17 cellular contexts compared by ENCODE assay signal in the genomic region with DNA sequence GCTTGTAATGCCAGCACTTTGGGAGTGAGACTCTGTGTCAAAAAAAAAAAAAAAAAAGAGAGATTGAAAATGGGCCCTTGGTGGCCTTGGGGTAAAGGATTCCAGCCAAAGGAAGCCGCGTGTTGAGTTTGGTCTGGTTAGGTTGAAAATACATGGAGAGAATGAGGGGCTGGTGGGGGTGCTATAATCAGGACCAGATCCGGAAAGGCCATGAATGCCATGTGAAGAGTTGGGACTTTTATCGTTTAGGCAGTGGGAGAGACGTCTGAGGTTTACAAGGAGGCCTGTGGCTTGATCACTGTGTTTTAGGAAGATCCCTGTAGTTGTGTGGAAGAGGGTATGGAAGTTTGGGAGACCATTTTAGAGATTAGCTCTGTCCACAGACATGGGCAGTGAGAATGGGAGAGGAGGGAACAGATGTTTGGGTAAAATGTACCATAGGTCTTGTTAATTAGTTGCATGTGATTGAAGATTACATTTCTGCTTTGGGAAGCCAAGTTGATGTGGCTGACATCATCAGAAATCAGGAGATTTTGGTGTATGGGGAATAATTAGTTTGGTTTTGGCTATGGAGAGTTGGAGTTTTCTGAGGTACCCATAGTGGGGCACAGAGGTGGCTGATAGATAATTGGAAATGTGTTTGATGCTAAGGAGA. TPM values are rescaled to one million over a fixed set of nuclear protein-coding genes. Genes with fewer than 3 reads are reported as not detected.
DNase-seq lines count a peak whose midpoint lies in the region; FAIRE-seq and TF ChIP-seq lines count a peak whose summit lies in the region.
"Had no signal": no experiment of that assay in that cellular context is flagged by ENCODE, and none has a peak within 500 bp of the region (broad histone marks: within the 10 kb centered on the region; RNA-seq: fewer than 3 reads in every experiment).

No MANE protein-coding gene starts in this region.

- H3K9ac ChIP-seq in GM23248 (peak overlapping the region; percentile 72), fibroblast of lung (ENCODE audit: insufficient read depth, low read length) (no peak overlapping the region), smooth muscle cell (ENCODE audit: low read depth) (peak overlapping the region; percentile 80)
- H3K9ac ChIP-seq: BLaER1 treated with 17β-estradiol and CSF1 and Interleukin-3, amounts not matched to agents 10 nM and 100 nM had no signal

- H3K27me3 Mint-ChIP-seq in endothelial cell (ENCODE audit: unreplicated experiment) = peaks cover 12% of the 10 kb centered on the region
- H3K27me3 Mint-ChIP-seq in mesothelial cell of epicardium (ENCODE audit: low read depth) = no peaks in the 10 kb centered on the region
- H3K27me3 Mint-ChIP-seq: activated B cell treated with CpG ODN at 0.5 μM for 24 hours had no signal

- no peaks in the 10 kb centered on the region for H3K9me2 ChIP-seq in GM23248 (ENCODE audit: insufficient read depth)

- H3K4me1 Mint-ChIP-seq in endothelial cell (ENCODE audit: unreplicated experiment) (peaks cover 21% of the 10 kb centered on the region), mesothelial cell of epicardium (peaks cover 32% of the 10 kb centered on the region)

- intact Hi-C loops in uterus (cut with DNase I; ENCODE audit: low total_unique reads) = no loop called here

- H3K27me3 ChIP-seq in GM23248 (replicated peaks; ENCODE audit: insufficient read depth) (no peaks in the 10 kb centered on the region), SJSA1 (replicated peaks) (no peaks in the 10 kb centered on the region), fibroblast of lung (ENCODE audit: control insufficient read depth, insufficient read depth, low read length) (no peaks in the 10 kb centered on the region), smooth muscle cell (ENCODE audit: low read depth) (no peaks in the 10 kb centered on the region), uterus (no peaks in the 10 kb centered on the region)
- H3K27me3 ChIP-seq: adrenal gland; BLaER1 treated with 17β-estradiol and CSF1 and Interleukin-3, amounts not matched to agents 10 nM and 100 nM; gastroesophageal sphincter; suprapubic skin had no signal

- H3K9me3 Mint-ChIP-seq in endothelial cell (ENCODE audit: unreplicated experiment) (no peaks in the 10 kb centered on the region), mesothelial cell of epicardium (no peaks in the 10 kb centered on the region)
- H3K9me3 Mint-ChIP-seq: activated B cell treated with CpG ODN at 0.5 μM for 24 hours; T-helper 1 cell treated with Interleukin-12 subunit alpha and Interleukin-12 subunit beta and Interleukin-4 antibody, amounts not matched to agents 30 μg/mL and 1 μg/mL, for 36 hours had no signal

- peaks cover 40% of the 10 kb centered on the region for H3K4me1 ChIP-seq in GM23248 (ENCODE audit: insufficient read depth)
- peaks cover 32% of the 10 kb centered on the region for H3K4me1 ChIP-seq in SJSA1 (replicated peaks)
- H3K4me1 ChIP-seq in fibroblast of lung (ENCODE audit: control insufficient read depth, extremely low read depth, insufficient read depth, low read length) = peaks cover 26% of the 10 kb centered on the region
- peaks cover 30% of the 10 kb centered on the region for H3K4me1 ChIP-seq in smooth muscle cell (ENCODE audit: low read depth)
- H3K4me1 ChIP-seq in uterus = peaks cover 9 to 10% of the 10 kb centered on the region in 2 donors

- no peak for FAIRE-seq in D721Med (lab: Jason Lieb, UNC)

- H3K36me3 ChIP-seq in GM23248 (ENCODE audit: low read depth) (no peaks in the 10 kb centered on the region), SJSA1 (peaks cover 51% of the 10 kb centered on the region), fibroblast of lung (ENCODE audit: control insufficient read depth, insufficient read depth, low read length) (peaks cover 4% of the 10 kb centered on the region), smooth muscle cell (ENCODE audit: low read depth) (no peaks in the 10 kb centered on the region), uterus (no peaks in the 10 kb centered on the region)
- H3K36me3 ChIP-seq: adrenal gland, gastroesophageal sphincter, suprapubic skin had no signal

- H4K20me1 ChIP-seq in GM23248 (ENCODE audit: insufficient read depth) = 0 out of 2 replicates have a peak, but pooled peaks cover under 1% of the 10 kb centered on the region
- no peaks in the 10 kb centered on the region for H4K20me1 ChIP-seq in fibroblast of lung (ENCODE audit: control insufficient read depth, extremely low read depth, insufficient read depth, low read length)
- peaks cover 35% of the 10 kb centered on the region for H4K20me1 ChIP-seq in smooth muscle cell (ENCODE audit: low read depth)

- H3K36me3 Mint-ChIP-seq in endothelial cell (ENCODE audit: low read depth, unreplicated experiment) (peaks cover 12% of the 10 kb centered on the region), mesothelial cell of epicardium (peaks cover 4% of the 10 kb centered on the region)

- peak overlapping the region; percentile 95 for H3K27ac ChIP-seq in GM23248
- peak overlapping the region; percentile 94 for H3K27ac ChIP-seq in SJSA1
- peak overlapping the region; percentile 93 for H3K27ac ChIP-seq in fibroblast of lung (ENCODE audit: insufficient read depth, low read length)
- H3K27ac ChIP-seq in smooth muscle cell (ENCODE audit: low read depth) = peak overlapping the region; percentile 99
- no peak overlapping the region for H3K27ac ChIP-seq in uterus
- H3K27ac ChIP-seq: BLaER1 treated with 17β-estradiol and CSF1 and Interleukin-3, amounts not matched to agents 10 nM and 100 nM; suprapubic skin had no signal

- H3K4me3 ChIP-seq in GM23248 = peak overlapping the region; percentile 58
- H3K4me3 ChIP-seq in SJSA1 = no peak overlapping the region
- H3K4me3 ChIP-seq in fibroblast of lung (replicated peaks in 1 of 4; ENCODE audit: control extremely low read depth in 1 of 4, insufficient read depth in 1 of 4, low read depth in 3 of 4, low read length in 4 of 4) = peak overlapping the region in 1 of 4 experiments; percentile 29
- H3K4me3 ChIP-seq in smooth muscle cell = no peak overlapping the region
- H3K4me3 ChIP-seq in uterus = no peak overlapping the region
- H3K4me3 ChIP-seq: adrenal gland; BLaER1 treated with 17β-estradiol and CSF1 and Interleukin-3, amounts not matched to agents 10 nM and 100 nM; gastroesophageal sphincter; suprapubic skin had no signal

- TF ChIP-seq POLR2A in uterus (IDR thresholded peaks at IDR 0.05) = no peak

- H3F3A ChIP-seq in GM23248 (ENCODE audit: insufficient read depth) (peaks cover 44% of the 10 kb centered on the region), smooth muscle cell (ENCODE audit: low read depth) (peaks cover 20% of the 10 kb centered on the region)

- no peak for TF ChIP-seq CTCF in fibroblast of lung (conservative IDR thresholded peaks at IDR 0.05 in 1 of 2, IDR thresholded peaks at IDR 0.05 in 1 of 2; ENCODE audit: low read depth in 1 of 2, low read length in 2 of 2)
- TF ChIP-seq CTCF in smooth muscle cell (IDR thresholded peaks at IDR 0.05; ENCODE audit: borderline replicate concordance, insufficient read depth, poor library complexity, severe bottlenecking) = no peak
- no peak for TF ChIP-seq CTCF in uterus (IDR thresholded peaks at IDR 0.05)
- no peak for TF ChIP-seq CTCF in D721Med (IDR thresholded peaks at IDR 0.05; ENCODE audit: insufficient read depth, missing control alignments)
- TF ChIP-seq CTCF in endothelial cell (IDR thresholded peaks at IDR 0.05; ENCODE audit: unreplicated experiment) = no peak
- no peak for TF ChIP-seq CTCF in mesothelial cell of epicardium (IDR thresholded peaks at IDR 0.05; ENCODE audit: unreplicated experiment)

- peak; percentile 40 for DNase-seq in GM23248
- peak in 1 of 2 experiments; percentile 21 for DNase-seq in SJSA1 (ENCODE audit: low read depth in 1 of 2, low spot score in 2 of 2)
- DNase-seq in fibroblast of lung (ENCODE audit: low read depth in 2 of 2) = peak in 1 of 2 donors; percentile 58
- DNase-seq in smooth muscle cell (lab: John Stamatoyannopoulos, UW; ENCODE audit: unreplicated experiment) = no peak
- no peak for DNase-seq in uterus
- no peak for DNase-seq in D721Med (ENCODE audit: insufficient read length, low spot score)
- DNase-seq in endothelial cell (ENCODE audit: low spot score) = no peak
- DNase-seq in mesothelial cell of epicardium (ENCODE audit: low spot score in 2 of 2, unreplicated experiment in 2 of 2) = no peak
- DNase-seq: activated B cell treated with CpG ODN at 0.5 μM for 24 hours, cerebellar nuclear complex, NCI-H226 had no signal

- in situ Hi-C loops in GM23248 (cut with MboI) = no loop called here

- no peak overlapping the region for H2AFZ ChIP-seq in GM23248
- no peak overlapping the region for H2AFZ ChIP-seq in fibroblast of lung (ENCODE audit: low read length)
- H2AFZ ChIP-seq in smooth muscle cell (ENCODE audit: low read depth) = no peak overlapping the region

- H3K27ac Mint-ChIP-seq in endothelial cell (ENCODE audit: unreplicated experiment) = no peak overlapping the region
- no peak overlapping the region for H3K27ac Mint-ChIP-seq in mesothelial cell of epicardium
- H3K27ac Mint-ChIP-seq: activated B cell treated with CpG ODN at 0.5 μM for 24 hours; T-helper 1 cell treated with Interleukin-12 subunit alpha and Interleukin-12 subunit beta and Interleukin-4 antibody, amounts not matched to agents 30 μg/mL and 1 μg/mL, for 36 hours had no signal

- H3K4me3 Mint-ChIP-seq in endothelial cell (ENCODE audit: unreplicated experiment) = no peak overlapping the region
- no peak overlapping the region for H3K4me3 Mint-ChIP-seq in mesothelial cell of epicardium
- H3K4me3 Mint-ChIP-seq: activated B cell treated with CpG ODN at 0.5 μM for 24 hours; T-helper 1 cell treated with Interleukin-12 subunit alpha and Interleukin-12 subunit beta and Interleukin-4 antibody, amounts not matched to agents 30 μg/mL and 1 μg/mL, for 36 hours had no signal

- H3K79me2 ChIP-seq in GM23248 (ENCODE audit: insufficient read depth) (peaks cover 74% of the 10 kb centered on the region), fibroblast of lung (ENCODE audit: control insufficient read depth, insufficient read depth, low read length) (peaks cover 73% of the 10 kb centered on the region), smooth muscle cell (ENCODE audit: low read depth) (peaks cover 69% of the 10 kb centered on the region)

- H3K9me3 ChIP-seq in GM23248 (ENCODE audit: low read depth) (no peaks in the 10 kb centered on the region), SJSA1 (replicated peaks) (no peaks in the 10 kb centered on the region), fibroblast of lung (ENCODE audit: control insufficient read depth, insufficient read depth, low read depth, low read length) (no peaks in the 10 kb centered on the region), smooth muscle cell (replicated peaks; ENCODE audit: low read depth) (no peaks in the 10 kb centered on the region), uterus (no peaks in the 10 kb centered on the region)
- H3K9me3 ChIP-seq: adrenal gland; BLaER1 treated with 17β-estradiol and CSF1 and Interleukin-3, amounts not matched to agents 10 nM and 100 nM; gastroesophageal sphincter; suprapubic skin had no signal

- WGBS in GM23248 (ENCODE audit: low coverage in 1 of 2, low lambda C conversion rate in 2 of 2, missing lambda C conversion rate in 2 of 2), 2 experiments = 11 to 15% methylated on average over 5 of the region's 5 CpGs
- WGBS in smooth muscle cell (ENCODE audit: low lambda C conversion rate) = 53% methylated on average over 5 of the region's 5 CpGs

- H3K4me2 ChIP-seq in GM23248 (ENCODE audit: unreplicated experiment) (peak overlapping the region; percentile 77), fibroblast of lung (ENCODE audit: extremely low read depth, insufficient read depth, low read length) (peak overlapping the region; percentile 71), smooth muscle cell (peak overlapping the region; percentile 69)

RNA-seq across cellular contexts. Expression of gene MSANTD3, which starts 3.5 kb away (rescaled TPM):
- total RNA-seq in GM23248 (2014; rRNA removed; shearing (Covaris generic)) = 48.6 and 59.3 TPM in 2 replicates
- polyA plus RNA-seq in GM23248 (2016; fragmentation: Nextera tagmentation; extraction: Ambion mirVana) = 27.6 and 27.8 TPM in 2 replicates
- 73.3 and 79.4 TPM in 2 replicates for total RNA-seq in SJSA1 (2014; rRNA removed; shearing (Covaris generic))
- total RNA-seq in fibroblast of lung = 59.6 and 63.9 TPM in 2 replicates
- polyA plus RNA-seq in fibroblast of lung = 54.2 and 85.1 TPM in 2 replicates
- 45.5 and 63.3 TPM in 2 replicates for polyA plus RNA-seq in fibroblast of lung (2012)
- polyA minus RNA-seq in fibroblast of lung (ENCODE audit: low replicate concordance) = 3.3 and 9.4 TPM in 2 replicates
- 48.0 and 49.1 TPM in 2 replicates for total RNA-seq in smooth muscle cell
- 40.4 and 52.9 TPM in 2 replicates for polyA plus RNA-seq in smooth muscle cell
- total RNA-seq in uterus = 10 to 100 TPM in 3 of 4 donors, 1 to 10 TPM in 1; 7.4 to 28.1 (median 20.2) TPM
- 30.7 TPM for total RNA-seq in endothelial cell (ENCODE audit: unreplicated experiment)
- total RNA-seq in mesothelial cell of epicardium = 34.7 to 36.6 TPM (median 35.4 TPM) in 3 replicates

RNA-seq across cellular contexts. Expression of gene TMEFF1, which starts 42.5 kb away (rescaled TPM):
- total RNA-seq in GM23248 (2014; rRNA removed; shearing (Covaris generic)) = 0.43 and 4.4 TPM in 2 replicates
- polyA plus RNA-seq in GM23248 (2016; fragmentation: Nextera tagmentation; extraction: Ambion mirVana) (0.34 and 0.68 TPM in 2 replicates), fibroblast of lung (0.55 and 1.1 TPM in 2 replicates), smooth muscle cell (1.8 and 2.1 TPM in 2 replicates)
- 1.3 and 9.3 TPM in 2 replicates for total RNA-seq in SJSA1 (2014; rRNA removed; shearing (Covaris generic))
- total RNA-seq in fibroblast of lung (1.8 and 2.5 TPM in 2 replicates), smooth muscle cell (1.7 TPM in 1 of 2 replicates, not detected in the other), uterus (1 to 10 TPM in 1 of 4 donors, not detected in 3; 8.4 TPM), endothelial cell (ENCODE audit: unreplicated experiment) (45.8 TPM), mesothelial cell of epicardium (19.6 to 25.5 TPM (median 24.3 TPM) in 3 replicates)
- 0.20 and 0.89 TPM in 2 replicates for polyA plus RNA-seq in fibroblast of lung (2012)
- not detected in 2 replicates for polyA minus RNA-seq in fibroblast of lung (ENCODE audit: low replicate concordance)
- total RNA-seq: activated B cell treated with CpG ODN at 0.5 μM for 24 hours, mononuclear cell had no signal
- polyA plus RNA-seq: adrenal gland had no signal

Comparison
In these comparisons a context has a peak if more than half of its experiments do, and no peak if none do; other contexts are left out.
1. H3K27ac ChIP-seq: peak in GM23248 (single experiment), SJSA1 (single experiment), fibroblast of lung (single experiment) and smooth muscle cell (single experiment); none in uterus (0 of 2).
2. Peak in every context shown above with its lines, with median percentiles within 50 percentile points of each other: H3K4me2 ChIP-seq.